In the genomic region with DNA sequence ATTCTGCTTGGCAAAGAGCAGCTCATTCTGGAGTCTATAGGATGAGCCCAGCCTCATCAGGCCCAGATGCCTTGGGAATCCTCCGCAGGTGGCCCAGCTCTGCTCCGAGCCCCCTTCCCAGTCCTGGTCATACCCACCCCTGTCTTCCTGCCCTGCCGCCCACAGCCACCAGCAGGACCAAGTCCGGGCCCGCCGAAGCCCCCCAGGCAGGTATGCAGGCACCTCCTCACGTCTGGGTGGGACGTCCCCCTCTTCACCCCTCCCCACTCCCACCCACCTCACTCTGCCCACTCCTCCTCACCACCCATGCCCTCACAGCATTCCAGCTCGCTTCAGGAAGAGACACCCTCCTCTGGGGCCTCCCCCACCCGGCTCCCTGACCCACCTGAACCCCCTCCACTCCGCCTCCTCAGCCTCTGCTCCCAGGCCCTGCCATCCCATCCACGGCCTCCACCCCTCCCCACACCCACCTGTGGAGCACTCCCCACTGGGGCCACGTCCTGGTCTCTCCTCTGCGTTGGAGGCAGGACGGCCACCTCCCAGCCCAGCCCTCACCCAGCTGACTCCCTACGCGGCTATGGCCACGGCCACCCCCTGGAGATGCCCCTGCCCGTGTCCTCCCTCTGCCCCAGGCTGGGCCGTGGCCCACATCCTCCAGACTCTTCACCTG, we compare ENCODE assay signal across 32 cellular contexts. TPM values are rescaled to one million over a fixed set of nuclear protein-coding genes. Genes with fewer than 3 reads are reported as not detected.
"Had no signal": no experiment of that assay in that cellular context is flagged by ENCODE, and none has a peak within 500 bp of the region (broad histone marks: within the 10 kb centered on the region; RNA-seq: fewer than 3 reads in every experiment).

No MANE protein-coding gene starts in this region.

- H3K27me3 Mint-ChIP-seq: natural killer cell treated with Interleukin-12 subunit alpha and Interleukin-12 subunit beta and Interleukin-15 and Interleukin-18, amount 100 ng/mL, for 72 hours; progenitor cell of endocrine pancreas had no signal

- H3K4me1 Mint-ChIP-seq: endodermal cell; mesothelial cell of epicardium; stimulated activated effector memory CD8-positive, alpha-beta T cell treated with anti-CD3 and anti-CD28 coated beads, Interleukin-12 subunit alpha, Interleukin-12 subunit beta, amount 100 ng/mL, for 72 hours had no signal

- H3K27ac Mint-ChIP-seq: endodermal cell; mesothelial cell of epicardium; naive B cell; natural killer cell treated with Interleukin-12 subunit alpha and Interleukin-12 subunit beta and Interleukin-15 and Interleukin-18, amount 100 ng/mL, for 72 hours; progenitor cell of endocrine pancreas; stimulated activated effector memory CD8-positive, alpha-beta T cell treated with anti-CD3 and anti-CD28 coated beads, Interleukin-12 subunit alpha, Interleukin-12 subunit beta, amount 100 ng/mL, for 72 hours; stimulated activated naive CD8-positive, alpha-beta T cell treated with anti-CD3 and anti-CD28 coated beads, Interleukin-15, Interleukin-2, amounts not matched to agents 100 ng/mL and 50 ng/mL, for 24 hours had no signal

- H3K36me3 ChIP-seq: gastrocnemius medialis, heart left ventricle, right atrium auricular region, sigmoid colon, suprapubic skin, transverse colon, upper lobe of right lung, uterus had no signal

- ATAC-seq: esophagus mucosa; gastrocnemius medialis; heart left ventricle; left lobe of liver; mucosa of descending colon; natural killer cell treated with Interleukin-12 subunit alpha and Interleukin-12 subunit beta and Interleukin-15 and Interleukin-18, amount 100 ng/mL, for 72 hours; stimulated activated effector memory CD8-positive, alpha-beta T cell treated with anti-CD3 and anti-CD28 coated beads, Interleukin-12 subunit alpha, Interleukin-12 subunit beta, amount 100 ng/mL, for 72 hours; upper lobe of right lung had no signal

- DNase-seq: dorsolateral prefrontal cortex; effector CD8-positive, alpha-beta T cell; endodermal cell; foreskin fibroblast; gastrocnemius medialis; heart left ventricle; kidney; mesenchymal stem cell; mucosa of descending colon; naive B cell; sigmoid colon; stimulated activated CD4-positive, alpha-beta T cell treated with anti-CD3 and anti-CD28 coated beads, Interleukin-2, amount 100 ng/mL, for 24 hours; stimulated activated CD4-positive, alpha-beta T cell treated with anti-CD3 and anti-CD28 coated beads, Interleukin-4, amount 100 ng/mL, for 24 hours; transverse colon; upper lobe of right lung; uterus had no signal

- H3K9me3 ChIP-seq: gastrocnemius medialis, mucosa of descending colon, right atrium auricular region, sigmoid colon, suprapubic skin, transverse colon, upper lobe of right lung, uterus had no signal

- H3K9me3 Mint-ChIP-seq: mesothelial cell of epicardium; natural killer cell treated with Interleukin-12 subunit alpha and Interleukin-12 subunit beta and Interleukin-15 and Interleukin-18, amount 100 ng/mL, for 72 hours; neural crest cell; stimulated activated effector memory CD8-positive, alpha-beta T cell treated with anti-CD3 and anti-CD28 coated beads, Interleukin-12 subunit alpha, Interleukin-12 subunit beta, amount 100 ng/mL, for 72 hours; stimulated activated naive CD8-positive, alpha-beta T cell treated with anti-CD3 and anti-CD28 coated beads, Interleukin-15, Interleukin-2, amounts not matched to agents 100 ng/mL and 50 ng/mL, for 24 hours had no signal

- H3K4me3 Mint-ChIP-seq: endodermal cell; mesothelial cell of epicardium; naive B cell; natural killer cell treated with Interleukin-12 subunit alpha and Interleukin-12 subunit beta and Interleukin-15 and Interleukin-18, amount 100 ng/mL, for 72 hours; neural crest cell; stimulated activated effector memory CD8-positive, alpha-beta T cell treated with anti-CD3 and anti-CD28 coated beads, Interleukin-12 subunit alpha, Interleukin-12 subunit beta, amount 100 ng/mL, for 72 hours; stimulated activated naive CD8-positive, alpha-beta T cell treated with anti-CD3 and anti-CD28 coated beads, Interleukin-15, Interleukin-2, amounts not matched to agents 100 ng/mL and 50 ng/mL, for 24 hours had no signal

- H3K27ac ChIP-seq: epithelial cell of prostate, gastrocnemius medialis, heart left ventricle, hepatocyte, parathyroid adenoma, right atrium auricular region, sigmoid colon, suprapubic skin, transverse colon, upper lobe of right lung, uterus had no signal

- H3K36me3 Mint-ChIP-seq: mesothelial cell of epicardium; naive B cell; natural killer cell treated with Interleukin-12 subunit alpha and Interleukin-12 subunit beta and Interleukin-15 and Interleukin-18, amount 100 ng/mL, for 72 hours; stimulated activated effector memory CD8-positive, alpha-beta T cell treated with anti-CD3 and anti-CD28 coated beads, Interleukin-12 subunit alpha, Interleukin-12 subunit beta, amount 100 ng/mL, for 72 hours had no signal

- H3K4me3 ChIP-seq: dorsolateral prefrontal cortex, gastrocnemius medialis, heart left ventricle, hepatocyte, mucosa of descending colon, right atrium auricular region, sigmoid colon, suprapubic skin, transverse colon, upper lobe of right lung, uterus had no signal

- FAIRE-seq: colon, kidney had no signal

- H3K4me1 ChIP-seq: gastrocnemius medialis, heart left ventricle, parathyroid adenoma, right atrium auricular region, sigmoid colon, suprapubic skin, transverse colon, upper lobe of right lung, uterus had no signal

RNA-seq across cellular contexts. Expression of a gene that starts 43.4 kb away (rescaled TPM):
- total RNA-seq: esophagus mucosa; gastrocnemius medialis; left lobe of liver; lower leg skin; lung microvascular endothelial cell; natural killer cell treated with Interleukin-12 subunit alpha and Interleukin-12 subunit beta and Interleukin-15 and Interleukin-18, amount 100 ng/mL, for 72 hours; right atrium auricular region; upper lobe of right lung had no signal
